In the genomic region with DNA sequence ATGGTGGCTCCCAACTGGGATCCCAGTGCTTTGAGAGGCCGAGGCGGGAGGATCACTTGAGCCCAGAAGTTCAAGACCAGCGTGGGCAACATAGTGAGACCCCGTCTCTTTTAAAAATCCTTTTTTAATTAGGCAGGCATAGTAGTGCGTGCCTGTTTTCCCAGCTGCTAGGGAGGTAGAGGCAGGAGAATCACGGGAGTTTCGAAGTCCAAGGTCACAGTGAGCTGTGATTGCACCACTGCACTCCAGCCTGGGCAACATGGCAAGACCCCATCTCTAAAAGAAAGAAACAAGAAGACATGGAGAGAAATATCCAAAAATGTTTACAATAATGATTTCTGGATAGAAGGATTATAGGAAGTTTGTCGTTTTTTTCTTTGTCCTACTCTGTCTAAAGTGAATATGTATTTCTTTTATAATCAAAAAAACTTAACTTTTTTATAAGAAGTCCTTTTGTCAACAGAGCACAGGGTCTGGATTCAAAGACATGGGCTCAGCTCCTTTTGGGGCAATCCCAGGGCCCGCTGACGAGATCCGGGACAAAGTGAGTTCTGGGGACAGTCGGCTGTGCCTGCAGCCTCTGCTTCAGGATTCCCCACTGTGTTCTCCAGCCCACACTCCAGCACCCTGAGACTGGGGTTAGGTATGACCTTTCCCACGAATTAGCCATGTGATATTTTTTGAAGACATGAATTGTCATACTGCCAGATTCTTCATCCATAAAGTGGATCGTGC, we compare ENCODE assay signal across 27 cellular contexts.
"Had no signal": no experiment of that assay in that cellular context is flagged by ENCODE, and none has a peak within 500 bp of the region (broad histone marks: within the 10 kb centered on the region; RNA-seq: fewer than 3 reads in every experiment).

No MANE protein-coding gene starts in this region.

- ATAC-seq: activated T-cell treated with anti-CD3 and anti-CD28 coated beads, Interleukin-2, amount 50 U/mL, for 72 hours; esophagus mucosa; left lobe of liver; lower lobe of right lung; mucosa of descending colon; pancreas had no signal

- H3K4me1 ChIP-seq: pancreas had no signal

- H3K9me3 ChIP-seq: lower lobe of right lung, mucosa of descending colon, pancreas, psoas muscle, vagina had no signal

- H3K9me3 Mint-ChIP-seq: activated T-cell treated with anti-CD3 and anti-CD28 coated beads, Interleukin-2, amount 50 U/mL, for 72 hours; type B pancreatic cell had no signal

- H3K27ac Mint-ChIP-seq: activated B cell treated with CpG ODN at 0.5 μM for 24 hours; activated naive CD4-positive, alpha-beta T cell treated with anti-CD3 and anti-CD28 coated beads for 36 hours; activated T-cell treated with anti-CD3 and anti-CD28 coated beads, Interleukin-2, amount 50 U/mL, for 72 hours; dendritic cell treated with granulocyte-macrophage colony-stimulating factor and Interleukin-4, amounts not matched to agents 40 ng/mL and 50 ng/mL, for 4 days; endodermal cell; nephron progenitor cell; T-helper 2 cell treated with Interferon-gamma antibody and Interleukin-4, amounts not matched to agents 5 μg/mL and 100 μg/mL, for 36 hours; type B pancreatic cell had no signal

- H3K27me3 ChIP-seq: breast epithelium, pancreas, vagina had no signal

- H3K36me3 ChIP-seq: breast epithelium, lower lobe of right lung, pancreas, thoracic aorta, vagina had no signal

- H3K4me1 Mint-ChIP-seq: endodermal cell had no signal

- H3K4me3 ChIP-seq: breast epithelium, lower lobe of right lung, mucosa of descending colon, pancreas, psoas muscle, thoracic aorta, vagina had no signal

- DNase-seq: activated B cell treated with CpG ODN at 0.5 μM for 24 hours; activated CD4-positive, alpha-beta T cell treated with anti-CD3 and anti-CD28 coated beads, Interleukin-2, amount 50 U/mL, for 1 hour; activated effector memory CD4-positive, alpha-beta T cell treated with Interleukin-2 at 50 U/mL for 16 hours; activated naive CD4-positive, alpha-beta T cell treated with anti-CD3 and anti-CD28 coated beads for 36 hours; activated T-cell treated with anti-CD3 and anti-CD28 coated beads for 4 hours; activated T-cell treated with anti-CD3 and anti-CD28 coated beads, Interleukin-2, amount 50 U/mL, for 72 hours; central memory CD4-positive, alpha-beta T cell; endodermal cell; foreskin fibroblast; kidney glomerular epithelial cell; lower lobe of right lung; mesendoderm; nephron progenitor cell; stimulated activated CD4-positive, alpha-beta T cell treated with anti-CD3 and anti-CD28 coated beads, Interleukin-2, amount 100 ng/mL, for 48 hours; stimulated activated naive CD4-positive, alpha-beta T cell treated with Interleukin-2 at 50 U/mL for 16 hours; T-helper 1 cell had no signal

- H3K36me3 Mint-ChIP-seq: type B pancreatic cell had no signal

- H3K27me3 Mint-ChIP-seq: type B pancreatic cell had no signal

- H3K27ac ChIP-seq: breast epithelium, lower lobe of right lung, pancreas, thoracic aorta, vagina had no signal

- H3K4me3 Mint-ChIP-seq: activated B cell treated with CpG ODN at 0.5 μM for 24 hours; activated naive CD4-positive, alpha-beta T cell treated with anti-CD3 and anti-CD28 coated beads for 36 hours; activated T-cell treated with anti-CD3 and anti-CD28 coated beads, Interleukin-2, amount 50 U/mL, for 72 hours; dendritic cell treated with granulocyte-macrophage colony-stimulating factor and Interleukin-4, amounts not matched to agents 40 ng/mL and 50 ng/mL, for 4 days; endodermal cell; nephron progenitor cell; T-helper 2 cell treated with Interferon-gamma antibody and Interleukin-4, amounts not matched to agents 5 μg/mL and 100 μg/mL, for 36 hours; type B pancreatic cell had no signal
